Comparison of ENCODE assay signal across 8 cellular contexts in the genomic region with DNA sequence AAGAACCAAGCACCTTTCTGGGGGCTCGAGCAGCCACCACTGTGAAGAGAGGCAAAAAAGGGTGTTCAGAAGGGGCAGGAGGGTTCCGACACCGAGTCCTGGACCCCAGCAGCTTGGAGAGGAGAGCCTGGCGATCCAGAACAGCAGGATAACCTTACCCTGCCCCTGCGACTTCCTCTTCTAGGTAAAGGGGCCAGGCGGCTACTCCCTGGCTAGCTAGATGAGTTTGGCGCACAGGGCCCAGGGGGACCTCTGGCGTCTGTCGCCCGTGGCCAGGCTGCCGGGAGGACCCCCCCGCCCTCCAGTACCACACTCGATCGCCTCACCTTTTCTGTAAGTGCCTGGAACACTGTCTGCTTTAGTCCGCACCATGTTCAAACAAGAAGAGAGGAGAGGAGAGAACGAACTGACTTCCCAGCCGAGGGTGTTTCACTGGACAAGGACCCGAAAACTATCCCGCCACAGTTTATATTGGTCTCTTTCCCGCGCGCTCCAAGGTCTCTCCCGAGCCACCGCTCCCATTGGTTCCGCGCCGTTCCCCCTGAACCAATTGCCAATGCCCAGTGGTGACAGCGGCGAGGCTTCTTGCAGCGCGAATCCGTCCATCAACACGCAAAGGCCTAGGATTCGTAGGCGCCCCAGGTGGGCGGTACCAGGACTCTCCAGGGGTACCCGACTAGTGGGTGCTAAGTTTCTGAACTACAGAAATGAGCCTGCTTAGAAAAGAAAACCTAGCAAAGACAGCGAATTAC. TPM values are rescaled to one million over a fixed set of nuclear protein-coding genes. Genes with fewer than 3 reads are reported as not detected.
DNase-seq lines count a peak whose midpoint lies in the region; ATAC-seq, FAIRE-seq and TF ChIP-seq lines count a peak whose summit lies in the region.

A gene with protein sequence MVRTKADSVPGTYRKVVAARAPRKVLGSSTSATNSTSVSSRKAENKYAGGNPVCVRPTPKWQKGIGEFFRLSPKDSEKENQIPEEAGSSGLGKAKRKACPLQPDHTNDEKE (minus strand): TSS at position 442 of the 752 bp plus-strand sequence. CDS start 70 bp downstream, at position 372.

- TF ChIP-seq CTCF in OCI-LY3 (IDR thresholded peaks at IDR 0.05; ENCODE audit: low read depth, low read length) (peak; percentile 18; the same call in 1 of the 2 replicates), endothelial cell of umbilical vein (IDR thresholded peaks at IDR 0.05; ENCODE audit: extremely low read depth in 1 of 2, insufficient read depth in 1 of 2, low read depth in 1 of 2, low read length in 2 of 2) (no peak)

- H3K9me3 ChIP-seq in OCI-LY3 (ENCODE audit: insufficient read depth, low read length) (no peaks in the 10 kb centered on the region), endothelial cell of umbilical vein (replicated peaks; ENCODE audit: control insufficient read depth, insufficient read depth, low read length) (no peaks in the 10 kb centered on the region)

- peak; percentile 99 for DNase-seq in DMS114 treated with DMSO at 0.1 percent for 48 hours (lab: John Stamatoyannopoulos, UW; ENCODE audit: unreplicated experiment)
- DNase-seq in HuH-7.5 (ENCODE audit: low spot score): peak; percentile 90
- peak; percentile 88 for DNase-seq in activated CD8-positive, alpha-beta memory T cell treated with anti-CD3 and anti-CD28 coated beads, Interleukin-2, amount 50 U/mL, for 4 hours
- DNase-seq in endothelial cell of umbilical vein (ENCODE audit: low read depth, low spot score): peak; percentile 97
- peak; percentile 92 for DNase-seq in midbrain (lab: John Stamatoyannopoulos, UW)
- DNase-seq in stimulated activated CD8-positive, alpha-beta memory T cell treated with anti-CD3 and anti-CD28 coated beads, Interleukin-15, amount 100 ng/mL, for 48 hours (ENCODE audit: low read depth in 2 of 2): peak; percentile 94 to 95

- no peaks in the 10 kb centered on the region for H4K20me1 ChIP-seq in OCI-LY3 (ENCODE audit: insufficient read depth, low read length)
- H4K20me1 ChIP-seq in endothelial cell of umbilical vein (replicated peaks; ENCODE audit: control insufficient read depth, extremely low read depth, insufficient read depth, low read length): no peaks in the 10 kb centered on the region

- H2AFZ ChIP-seq in OCI-LY3 (ENCODE audit: low read depth, low read length) (peak within 1 kb of the TSS; percentile 94), endothelial cell of umbilical vein (ENCODE audit: low read depth, low read length) (peak within 1 kb of the TSS; percentile 83)

- intact Hi-C loops in endothelial cell of umbilical vein (cut with micrococcal nuclease): no loop called here

- H3K9me1 ChIP-seq in endothelial cell of umbilical vein (replicated peaks; ENCODE audit: control insufficient read depth, extremely low read depth, insufficient read depth, low read length): no peaks in the 10 kb centered on the region

- H3K4me2 ChIP-seq in OCI-LY3 (ENCODE audit: low read length): peak within 1 kb of the TSS; percentile 99
- peak within 1 kb of the TSS; percentile 61 for H3K4me2 ChIP-seq in endothelial cell of umbilical vein (ENCODE audit: insufficient read depth, low read length)

- H3K4me1 ChIP-seq in OCI-LY3 (ENCODE audit: low read length) (peaks cover 14% of the 10 kb centered on the region), endothelial cell of umbilical vein (ENCODE audit: control insufficient read depth, extremely low read depth, insufficient read depth, low read length) (peaks cover 12% of the 10 kb centered on the region)

- TF ChIP-seq POLR2A in endothelial cell of umbilical vein (IDR thresholded peaks at IDR 0.05; ENCODE audit: low read depth, low read length): peak; percentile 50

- peaks cover 21% of the 10 kb centered on the region for H3K79me2 ChIP-seq in OCI-LY3 (ENCODE audit: low read length)
- peaks cover 21% of the 10 kb centered on the region for H3K79me2 ChIP-seq in endothelial cell of umbilical vein (ENCODE audit: control insufficient read depth, insufficient read depth, low read length)

- dilution Hi-C loops in endothelial cell of umbilical vein (cut with MboI; ENCODE audit: extremely low pct_ligation_motif_present, low sequenced_read_pairs): no loop called here

- H3K4me3 ChIP-seq in OCI-LY3 (ENCODE audit: low read length): peak within 1 kb of the TSS; percentile 97
- H3K4me3 ChIP-seq in endothelial cell of umbilical vein (replicated peaks in 1 of 3; ENCODE audit: insufficient read depth in 1 of 3, low read depth in 1 of 3, low read length in 3 of 3): peak within 1 kb of the TSS; percentile 29 to 65 (median 52)

- H3K9ac ChIP-seq in OCI-LY3 (ENCODE audit: low read length) (peak within 1 kb of the TSS; percentile 93), endothelial cell of umbilical vein (replicated peaks; ENCODE audit: extremely low read depth, insufficient read depth, low read length) (peak within 1 kb of the TSS; percentile 77)

- POLR2A ChIA-PET in endothelial cell of umbilical vein (lab: Charles Lee): no interaction called here

- CTCF ChIA-PET in endothelial cell of umbilical vein (lab: Charles Lee): interaction anchor here (1.4 kb wide), 1 partner anchor 171 kb away, joined by 3 read pairs; no protein-coding TSS in a partner anchor

- peak; percentile 99 for FAIRE-seq in endothelial cell of umbilical vein (lab: Jason Lieb, UNC)

- H3K36me3 ChIP-seq in OCI-LY3 (replicated peaks; ENCODE audit: low read depth, low read length): peaks cover 6% of the 10 kb centered on the region
- no peaks in the 10 kb centered on the region for H3K36me3 ChIP-seq in endothelial cell of umbilical vein (ENCODE audit: control insufficient read depth in 2 of 2, extremely low read depth in 1 of 2, insufficient read depth in 2 of 2, low read length in 2 of 2)

- TSS peak; percentile 65 for BruUV-seq in endothelial cell of umbilical vein (replicated peaks; lab: Mats Ljungman, UMichigan)

- ATAC-seq in GM21528 (IDR thresholded peaks at IDR 0.05; ENCODE audit: low FRiP score, unreplicated experiment): peak; percentile 85

- H3K27me3 ChIP-seq in OCI-LY3 (ENCODE audit: low read depth, low read length) (no peaks in the 10 kb centered on the region), endothelial cell of umbilical vein (ENCODE audit: control insufficient read depth in 2 of 2, insufficient read depth in 2 of 2, low read length in 2 of 2) (no peaks in the 10 kb centered on the region)

- H3K27ac ChIP-seq in OCI-LY3 (ENCODE audit: low read length) (peak within 1 kb of the TSS; percentile 29), endothelial cell of umbilical vein (ENCODE audit: insufficient read depth, low read depth, low read length) (peak within 1 kb of the TSS; percentile 13)

TF ChIP-seq in endothelial cell of umbilical vein, 7 proteins besides CTCF, POLR2A, EP300 and RAD21:
- TF ChIP-seq POLR2AphosphoS5 (IDR thresholded peaks at IDR 0.05; ENCODE audit: insufficient read depth, low read depth, low read length) (peak; percentile 12), FOS (IDR thresholded peaks at IDR 0.05; ENCODE audit: borderline replicate concordance, insufficient read depth, low read length) (no peak), MYC (IDR thresholded peaks at IDR 0.05; ENCODE audit: low read depth, low read length) (no peak)

RNA-seq across cellular contexts. Expression of the gene that starts here (rescaled TPM):
- 54.7 and 65.7 TPM in 2 replicates for total RNA-seq in endothelial cell of umbilical vein
- 36.1 and 55.2 TPM in 2 replicates for polyA plus RNA-seq in endothelial cell of umbilical vein
- polyA plus RNA-seq in endothelial cell of umbilical vein (2011; cell fraction: cytosol; rRNA removed): 115 and 116 TPM in 2 replicates
- polyA plus RNA-seq in endothelial cell of umbilical vein (2011; cell fraction: nucleus; rRNA removed): 43.1 and 57.6 TPM in 2 replicates
- 32.3 and 105 TPM in 2 replicates for polyA plus RNA-seq in endothelial cell of umbilical vein (2012)
- 76.3 and 97.7 TPM in 2 replicates for polyA minus RNA-seq in endothelial cell of umbilical vein
- polyA minus RNA-seq in endothelial cell of umbilical vein (2011; cell fraction: cytosol; rRNA and poly(A)+ RNA removed): 56.5 TPM
- polyA minus RNA-seq in endothelial cell of umbilical vein (2011; cell fraction: nucleus; rRNA and poly(A)+ RNA removed): 12.3 and 31.4 TPM in 2 replicates

Comparison
In these comparisons a context has a peak if more than half of its experiments do, and no peak if none do; other contexts are left out.
1. Peak in every context shown above with its lines: DNase-seq, ATAC-seq, H3K4me3 ChIP-seq and H3K27ac ChIP-seq.